9 cellular contexts compared by ENCODE assay signal in the genomic region with DNA sequence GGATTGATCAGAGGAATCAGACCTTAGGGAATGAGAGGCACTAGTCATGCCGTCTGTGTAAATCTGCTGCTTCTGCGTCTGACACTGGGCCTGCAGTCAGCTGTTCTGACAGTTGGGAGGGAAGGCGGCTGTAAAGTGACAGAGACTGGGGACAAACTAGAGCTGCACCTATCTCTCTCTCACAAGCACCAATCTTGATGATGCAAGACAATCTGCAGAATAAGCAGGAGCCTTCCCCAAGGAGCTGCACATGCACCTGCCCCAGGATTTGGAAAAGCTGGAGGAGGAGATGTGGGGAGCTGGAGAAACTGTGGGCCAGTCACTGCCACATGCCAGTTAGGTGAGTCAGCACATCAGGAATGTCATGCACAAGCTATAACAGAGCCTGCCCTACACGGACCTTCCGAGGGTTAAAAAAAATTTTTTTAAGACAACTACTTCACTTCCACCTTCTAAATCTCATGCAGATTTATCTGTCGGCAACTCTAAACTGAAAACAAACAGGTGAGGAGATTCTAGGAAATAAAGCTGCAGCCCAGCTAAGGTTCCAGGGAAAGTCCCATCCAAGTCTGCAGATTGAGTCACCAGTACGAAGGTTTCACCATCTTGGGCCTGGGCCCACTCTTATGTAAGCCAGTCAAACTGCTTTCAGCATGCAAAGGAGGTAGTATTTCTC. TPM values are rescaled to one million over a fixed set of nuclear protein-coding genes. Genes with fewer than 3 reads are reported as not detected.
A peak's percentile ranks its signal among the peaks of the same experiment; 100 is the strongest.
DNase-seq lines count a peak whose midpoint lies in the region; ATAC-seq and TF ChIP-seq lines count a peak whose summit lies in the region.
"Had no signal": no experiment of that assay in that cellular context is flagged by ENCODE, and none has a peak within 500 bp of the region (broad histone marks: within the 10 kb centered on the region; RNA-seq: fewer than 3 reads in every experiment).

No MANE protein-coding gene starts in this region.

- intact Hi-C loops in posterior cingulate gyrus (cut with DNase I), result no loop called here
- intact Hi-C loops in activated T-helper 2 cell treated with anti-CD3 and anti-CD28 coated beads, Interferon-gamma antibody, Interleukin-2, Interleukin-4, amounts not matched to agents 10 μg/mL and 5 μg/mL and 100 μg/mL, durations not matched to agents 14 hours and 24 hours and 36 hours (cut with micrococcal nuclease), result no loop called here

- peaks cover 15% of the 10 kb centered on the region for H3K27me3 Mint-ChIP-seq in activated T-helper 2 cell treated with anti-CD3 and anti-CD28 coated beads, Interferon-gamma antibody, Interleukin-2, Interleukin-4, amounts not matched to agents 10 μg/mL and 5 μg/mL and 100 μg/mL, durations not matched to agents 14 hours and 24 hours and 36 hours (ENCODE audit: low read depth)

- no peaks in the 10 kb centered on the region for H3K9me3 Mint-ChIP-seq in activated T-helper 2 cell treated with anti-CD3 and anti-CD28 coated beads, Interferon-gamma antibody, Interleukin-2, Interleukin-4, amounts not matched to agents 10 μg/mL and 5 μg/mL and 100 μg/mL, durations not matched to agents 14 hours and 24 hours and 36 hours

- no peaks in the 10 kb centered on the region for H3K36me3 Mint-ChIP-seq in activated T-helper 2 cell treated with anti-CD3 and anti-CD28 coated beads, Interferon-gamma antibody, Interleukin-2, Interleukin-4, amounts not matched to agents 10 μg/mL and 5 μg/mL and 100 μg/mL, durations not matched to agents 14 hours and 24 hours and 36 hours (ENCODE audit: low read depth)

- DNase-seq in Daoy (ENCODE audit: low read depth) (peak; percentile 81), RPMI7951 (ENCODE audit: low read depth) (peak; percentile 83), foreskin fibroblast (peak; percentile 64 to 77), posterior cingulate gyrus (peak in 6 of 10 donors; percentile 49 to 89 (median 62)), cerebellar cortex (ENCODE audit: low spot score) (no peak)
- DNase-seq in central memory CD4-positive, alpha-beta T cell, result no peak
- no peak for DNase-seq in activated T-helper 2 cell treated with anti-CD3 and anti-CD28 coated beads, Interferon-gamma antibody, Interleukin-2, Interleukin-4, amounts not matched to agents 10 μg/mL and 5 μg/mL and 100 μg/mL, durations not matched to agents 14 hours and 24 hours and 36 hours (ENCODE audit: low spot score)

- ATAC-seq in HG02885 (IDR thresholded peaks at IDR 0.05; ENCODE audit: poor library complexity, unreplicated experiment), result no peak
- ATAC-seq: GM12878 had no signal

- H3K27ac Mint-ChIP-seq in activated T-helper 2 cell treated with anti-CD3 and anti-CD28 coated beads, Interferon-gamma antibody, Interleukin-2, Interleukin-4, amounts not matched to agents 10 μg/mL and 5 μg/mL and 100 μg/mL, durations not matched to agents 14 hours and 24 hours and 36 hours, result no peak overlapping the region

- H3K4me3 Mint-ChIP-seq in activated T-helper 2 cell treated with anti-CD3 and anti-CD28 coated beads, Interferon-gamma antibody, Interleukin-2, Interleukin-4, amounts not matched to agents 10 μg/mL and 5 μg/mL and 100 μg/mL, durations not matched to agents 14 hours and 24 hours and 36 hours (ENCODE audit: low read depth), result no peak overlapping the region

- H3K4me1 Mint-ChIP-seq in activated T-helper 2 cell treated with anti-CD3 and anti-CD28 coated beads, Interferon-gamma antibody, Interleukin-2, Interleukin-4, amounts not matched to agents 10 μg/mL and 5 μg/mL and 100 μg/mL, durations not matched to agents 14 hours and 24 hours and 36 hours (ENCODE audit: low read depth), result no peaks in the 10 kb centered on the region

- no peak for TF ChIP-seq CTCF in foreskin fibroblast (IDR thresholded peaks at IDR 0.05; ENCODE audit: low read depth, low read length)

- H3K4me3 ChIP-seq in foreskin fibroblast (ENCODE audit: low read depth in 1 of 2, low read length in 2 of 2), result no peak overlapping the region
- H3K4me3 ChIP-seq: GM12878 had no signal

RNA-seq across cellular contexts. Expression of a gene that starts 39.2 kb away (rescaled TPM):
- total RNA-seq in Daoy (2014; rRNA removed; shearing (Covaris generic)), result under 0.01 and 0.80 TPM in 2 replicates
- total RNA-seq in RPMI7951 (2014; rRNA removed; shearing (Covaris generic)), result not detected in 2 replicates
- not detected in 2 replicates for total RNA-seq in activated T-helper 2 cell treated with anti-CD3 and anti-CD28 coated beads, Interferon-gamma antibody, Interleukin-2, Interleukin-4, amounts not matched to agents 10 μg/mL and 5 μg/mL and 100 μg/mL, durations not matched to agents 14 hours and 24 hours and 36 hours
- total RNA-seq: GM12878 had no signal

Comparison
In these comparisons a context has a peak if more than half of its experiments do, and no peak if none do; other contexts are left out.
1. DNase-seq: peak in Daoy (single experiment), RPMI7951 (single experiment), foreskin fibroblast (2 of 2) and posterior cingulate gyrus (6 of 10); none in central memory CD4-positive, alpha-beta T cell (single experiment), cerebellar cortex (single experiment) and activated T-helper 2 cell treated with anti-CD3 and anti-CD28 coated beads, Interferon-gamma antibody, Interleukin-2, Interleukin-4, amounts not matched to agents 10 μg/mL and 5 μg/mL and 100 μg/mL, durations not matched to agents 14 hours and 24 hours and 36 hours (single experiment).